ENCODE assay signal across 2 cellular contexts in genomic region chr17:3583456-3583855, GRCh38.
TF ChIP-seq lines count a peak whose summit lies in the region.

No MANE protein-coding gene starts in this region.

TF ChIP-seq in A549, 52 proteins besides CTCF, POLR2A, EP300 and RAD21:
- TF ChIP-seq SREBF2 (IDR thresholded peaks at IDR 0.05) (no peak), CEBPB (IDR thresholded peaks at IDR 0.05) (no peak), HOXB5 (CRISPR knock-in tag; IDR thresholded peaks at IDR 0.05) (no peak), SMC3 (IDR thresholded peaks at IDR 0.05) (no peak), NFE2L2 (conservative IDR thresholded peaks at IDR 0.05; ENCODE audit: low read length) (no peak)

TF ChIP-seq in H1, 55 proteins besides CTCF, POLR2A, EP300 and RAD21:
- TF ChIP-seq FOSL1 (IDR thresholded peaks at IDR 0.05; ENCODE audit: insufficient read depth, low read depth, low read length) (no peak), SP2 (IDR thresholded peaks at IDR 0.05; ENCODE audit: low read length) (no peak), KDM5A (IDR thresholded peaks at IDR 0.05; ENCODE audit: low read length) (no peak), RBBP5 (IDR thresholded peaks at IDR 0.05; ENCODE audit: borderline replicate concordance, low read depth, low read length) (no peak), BCL11A (IDR thresholded peaks at IDR 0.05; ENCODE audit: low read depth in 2 of 2, low read length in 2 of 2) (no peak), KDM1A (IDR thresholded peaks at IDR 0.05; ENCODE audit: borderline replicate concordance, low read length) (no peak), HDAC6 (IDR thresholded peaks at IDR 0.05; ENCODE audit: low read depth, low read length) (no peak), CBX8 (IDR thresholded peaks at IDR 0.05; ENCODE audit: borderline replicate concordance, low read depth, low read length) (no peak), BACH1 (IDR thresholded peaks at IDR 0.05; ENCODE audit: low read length) (no peak), YY1 (IDR thresholded peaks at IDR 0.05; ENCODE audit: low read depth, low read length) (no peak), SIRT6 (IDR thresholded peaks at IDR 0.05; ENCODE audit: low read length) (no peak), TAF7 (optimal IDR thresholded peaks at IDR 0.05; ENCODE audit: borderline replicate concordance, low read depth, low read length) (no peak), NANOG (IDR thresholded peaks at IDR 0.05; ENCODE audit: insufficient read depth, low read depth, low read length, poor library complexity, severe bottlenecking) (no peak)
